Comparison of ENCODE assay signal across 8 cellular contexts in the genomic region with DNA sequence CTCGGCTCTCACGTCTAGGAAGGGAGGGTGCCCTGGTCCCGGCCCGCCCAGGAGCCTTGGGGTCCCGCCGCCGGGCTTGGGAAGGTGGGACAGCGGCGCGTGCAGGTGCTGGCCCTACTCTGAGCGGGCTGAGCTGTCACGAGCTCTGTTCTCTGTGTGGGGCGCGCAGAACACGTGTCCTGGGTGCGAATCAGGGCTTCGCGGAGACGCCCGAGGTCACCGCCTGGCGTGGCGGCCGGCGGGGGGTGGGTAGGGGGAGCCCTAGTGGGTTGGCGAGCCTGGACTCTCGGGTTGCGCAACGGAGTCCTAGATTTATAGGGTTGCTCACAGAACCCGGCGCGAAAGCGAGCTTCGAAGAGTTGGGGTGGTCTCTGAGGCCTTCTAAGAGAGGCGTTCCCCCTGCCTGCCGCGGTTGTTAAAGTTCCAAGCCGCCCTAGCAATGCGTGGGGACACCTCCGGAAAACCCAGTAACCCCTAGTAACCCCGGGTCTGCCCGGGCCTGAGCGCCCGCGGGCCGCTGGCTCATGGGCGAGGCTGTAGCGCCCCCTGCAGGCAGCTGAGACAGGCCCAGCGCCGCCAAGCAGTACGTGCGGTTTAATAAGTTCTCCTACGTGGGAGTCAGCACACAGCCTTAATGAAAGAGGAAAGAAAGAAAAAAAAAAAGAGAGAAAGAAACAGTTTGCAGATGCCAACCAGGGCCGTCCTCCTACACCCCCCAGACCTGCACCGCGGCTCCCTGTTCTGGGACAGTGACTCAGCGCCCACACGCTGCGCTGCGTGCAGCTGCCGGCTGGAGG. TPM values are rescaled to one million over a fixed set of nuclear protein-coding genes. Genes with fewer than 3 reads are reported as not detected.
DNase-seq lines count a peak whose midpoint lies in the region; ATAC-seq lines count a peak whose summit lies in the region.

No MANE protein-coding gene starts in this region.

- H3K4me3 Mint-ChIP-seq in activated CD8-positive, alpha-beta T cell treated with anti-CD3 and anti-CD28 coated beads, Interleukin-2, amount 10 ng/mL, durations not matched to agents 7 days and 5 days: peak overlapping the region; percentile 96

- H2BK15ac ChIP-seq in mesenchymal stem cell (ENCODE audit: low read depth, poor library complexity, severe bottlenecking): no peak overlapping the region

- peak overlapping the region in 1 of 2 experiments; percentile 77 for H3K4ac ChIP-seq in mesenchymal stem cell (ENCODE audit: low read depth in 1 of 2, low read length in 2 of 2)

- H3K9me3 Mint-ChIP-seq in activated CD8-positive, alpha-beta T cell treated with anti-CD3 and anti-CD28 coated beads, Interleukin-2, amount 10 ng/mL, durations not matched to agents 7 days and 5 days (ENCODE audit: insufficient read depth): no peaks in the 10 kb centered on the region

- H3K4me1 ChIP-seq in effector memory CD4-positive, alpha-beta T cell (ENCODE audit: control insufficient read depth, insufficient read depth, low read length, poor library complexity, severe bottlenecking): peaks cover 47% of the 10 kb centered on the region
- H3K4me1 ChIP-seq in mesenchymal stem cell (ENCODE audit: control insufficient read depth, insufficient read depth, low read depth, low read length): peaks cover 6% of the 10 kb centered on the region

- peak overlapping the region; percentile 91 for H2BK120ac ChIP-seq in mesenchymal stem cell (ENCODE audit: low read depth, low read length)

- under 1% methylated on average over 54 of the region's 61 CpGs for WGBS in mesenchymal stem cell

- no peak overlapping the region for H2AFZ ChIP-seq in mesenchymal stem cell (ENCODE audit: low read depth, low read length)

- peak overlapping the region in 1 of 2 experiments; percentile 89 for H3K23ac ChIP-seq in mesenchymal stem cell (ENCODE audit: low read length in 2 of 2)

- H3K79me1 ChIP-seq in mesenchymal stem cell (replicated peaks; ENCODE audit: low read length, poor library complexity, severe bottlenecking): no peaks in the 10 kb centered on the region

- peak overlapping the region; percentile 100 for H3K9ac ChIP-seq in mesenchymal stem cell (ENCODE audit: low read length)

- peaks cover 6% of the 10 kb centered on the region for H3K36me3 Mint-ChIP-seq in activated CD8-positive, alpha-beta T cell treated with anti-CD3 and anti-CD28 coated beads, Interleukin-2, amount 10 ng/mL, durations not matched to agents 7 days and 5 days (ENCODE audit: low read depth)

- peak overlapping the region; percentile 88 for H4K91ac ChIP-seq in mesenchymal stem cell (ENCODE audit: low read length)

- no peak overlapping the region for H2AK5ac ChIP-seq in mesenchymal stem cell (ENCODE audit: low read length, severe bottlenecking)

- peak; percentile 66 for ATAC-seq in GM18867 (IDR thresholded peaks at IDR 0.05; ENCODE audit: unreplicated experiment)
- peak; percentile 67 for ATAC-seq in HG03108 (IDR thresholded peaks at IDR 0.05; ENCODE audit: unreplicated experiment)
- ATAC-seq in activated CD8-positive, alpha-beta T cell treated with anti-CD3 and anti-CD28 coated beads, Interleukin-2, amount 10 ng/mL, durations not matched to agents 7 days and 5 days: peak; percentile 73

- POLR2A ChIA-PET in activated CD8-positive, alpha-beta T cell treated with anti-CD3 and anti-CD28 coated beads, Interleukin-2, amount 10 ng/mL, durations not matched to agents 7 days and 5 days (lab: Charles Lee): interaction anchor here (0.6 to 1.1 kb wide), 2 partner anchors 105 to 1619 kb away, joined by 3 read pairs; no protein-coding TSS in a partner anchor

- peak overlapping the region; percentile 77 for H3K27ac Mint-ChIP-seq in activated CD8-positive, alpha-beta T cell treated with anti-CD3 and anti-CD28 coated beads, Interleukin-2, amount 10 ng/mL, durations not matched to agents 7 days and 5 days

- no peaks in the 10 kb centered on the region for H3K36me3 ChIP-seq in effector memory CD4-positive, alpha-beta T cell (ENCODE audit: control insufficient read depth, insufficient read depth, low read length)
- peaks cover 25 to 27% of the 10 kb centered on the region in 2 experiments for H3K36me3 ChIP-seq in mesenchymal stem cell (ENCODE audit: control insufficient read depth in 1 of 2, insufficient read depth in 2 of 2, low read depth in 1 of 2, low read length in 2 of 2)

- peaks cover 46% of the 10 kb centered on the region for H3K27me3 Mint-ChIP-seq in activated CD8-positive, alpha-beta T cell treated with anti-CD3 and anti-CD28 coated beads, Interleukin-2, amount 10 ng/mL, durations not matched to agents 7 days and 5 days (ENCODE audit: low read depth)

- H4K8ac ChIP-seq in mesenchymal stem cell (ENCODE audit: low read length): peak overlapping the region; percentile 83

- H3K4me2 ChIP-seq in mesenchymal stem cell (ENCODE audit: low read length, poor library complexity, severe bottlenecking): peak overlapping the region; percentile 74

- DNase-seq in AG20443 (ENCODE audit: low spot score) (peak; percentile 81), NCI-H774 (lab: John Stamatoyannopoulos, UW) (peak; percentile 90), mesenchymal stem cell (peak; percentile 93)
- DNase-seq in activated CD8-positive, alpha-beta T cell treated with anti-CD3 and anti-CD28 coated beads, Interleukin-2, amount 10 ng/mL, durations not matched to agents 7 days and 5 days: peak; percentile 84
- peak; percentile 67 to 77 (median 74) for DNase-seq in effector memory CD4-positive, alpha-beta T cell
- DNase-seq in stimulated activated CD8-positive, alpha-beta memory T cell treated with anti-CD3 and anti-CD28 coated beads, Interleukin-12 subunit alpha, Interleukin-12 subunit beta, amount 100 ng/mL, for 4 hours (ENCODE audit: low read depth): peak; percentile 79

- H2BK5ac ChIP-seq in mesenchymal stem cell (ENCODE audit: low read depth, low read length, poor library complexity, severe bottlenecking): peak overlapping the region; percentile 94

- H3K14ac ChIP-seq in mesenchymal stem cell (ENCODE audit: low read length in 2 of 2): peak overlapping the region; percentile 78 to 79

- no peak overlapping the region for H3K27ac ChIP-seq in effector memory CD4-positive, alpha-beta T cell (ENCODE audit: insufficient read depth, low read length, poor library complexity, severe bottlenecking)
- peak overlapping the region; percentile 96 for H3K27ac ChIP-seq in mesenchymal stem cell (ENCODE audit: low read length, poor library complexity, severe bottlenecking)

- H3K4me1 Mint-ChIP-seq in activated CD8-positive, alpha-beta T cell treated with anti-CD3 and anti-CD28 coated beads, Interleukin-2, amount 10 ng/mL, durations not matched to agents 7 days and 5 days (ENCODE audit: low read depth): peaks cover 59% of the 10 kb centered on the region

- CTCF ChIA-PET in activated CD8-positive, alpha-beta T cell treated with anti-CD3 and anti-CD28 coated beads, Interleukin-2, amount 10 ng/mL, durations not matched to agents 7 days and 5 days (lab: Charles Lee): interaction anchor here (0.6 to 4.8 kb wide), 35 partner anchors 9 to 773 kb away, joined by 3 to 85 read pairs (median 5); no protein-coding TSS in a partner anchor

- no peaks in the 10 kb centered on the region for H3K9me3 ChIP-seq in effector memory CD4-positive, alpha-beta T cell (ENCODE audit: control insufficient read depth, low read length)
- peaks cover 3% of the 10 kb centered on the region for H3K9me3 ChIP-seq in mesenchymal stem cell (ENCODE audit: control insufficient read depth, low read length)

- H3K18ac ChIP-seq in mesenchymal stem cell (ENCODE audit: low read depth in 1 of 2, low read length in 2 of 2): peak overlapping the region; percentile 91 to 93

- H2BK12ac ChIP-seq in mesenchymal stem cell (ENCODE audit: low read length in 2 of 2): peak overlapping the region in 1 of 2 experiments; percentile 59

- peaks cover 12% of the 10 kb centered on the region for H3K27me3 ChIP-seq in effector memory CD4-positive, alpha-beta T cell (replicated peaks; ENCODE audit: control insufficient read depth, insufficient read depth, low read length, poor library complexity, severe bottlenecking)
- H3K27me3 ChIP-seq in mesenchymal stem cell (ENCODE audit: control insufficient read depth in 1 of 2, insufficient read depth in 1 of 2, low read length in 2 of 2): no peaks in the 10 kb centered on the region

- H3K4me3 ChIP-seq in effector memory CD4-positive, alpha-beta T cell (ENCODE audit: insufficient read depth, low read depth, low read length, poor library complexity, severe bottlenecking): peak overlapping the region; percentile 98
- H3K4me3 ChIP-seq in mesenchymal stem cell (ENCODE audit: insufficient read depth in 1 of 2, low read depth in 1 of 2, low read length in 2 of 2): peak overlapping the region; percentile 91 to 93

RNA-seq across cellular contexts. Expression of gene ADM, which starts 2.7 kb away (rescaled TPM):
- 1 to 10 TPM; 3.6 to 3.9 TPM for total RNA-seq in activated CD8-positive, alpha-beta T cell treated with anti-CD3 and anti-CD28 coated beads, Interleukin-2, amount 10 ng/mL, durations not matched to agents 7 days and 5 days
- polyA plus RNA-seq in mesenchymal stem cell (2013, experiment 1 of 2): 90.3 TPM
- polyA plus RNA-seq in mesenchymal stem cell (2013, experiment 2 of 2): 87.3 TPM

RNA-seq across cellular contexts. Expression of gene SBF2, which starts 13.6 kb away (rescaled TPM):
- total RNA-seq in activated CD8-positive, alpha-beta T cell treated with anti-CD3 and anti-CD28 coated beads, Interleukin-2, amount 10 ng/mL, durations not matched to agents 7 days and 5 days: 1 to 10 TPM; 5.1 to 5.9 TPM
- 21.0 TPM for polyA plus RNA-seq in mesenchymal stem cell (2013, experiment 1 of 2)
- polyA plus RNA-seq in mesenchymal stem cell (2013, experiment 2 of 2): 20.2 TPM
